ENCODE assay signal across 1 cellular context in the genomic region with DNA sequence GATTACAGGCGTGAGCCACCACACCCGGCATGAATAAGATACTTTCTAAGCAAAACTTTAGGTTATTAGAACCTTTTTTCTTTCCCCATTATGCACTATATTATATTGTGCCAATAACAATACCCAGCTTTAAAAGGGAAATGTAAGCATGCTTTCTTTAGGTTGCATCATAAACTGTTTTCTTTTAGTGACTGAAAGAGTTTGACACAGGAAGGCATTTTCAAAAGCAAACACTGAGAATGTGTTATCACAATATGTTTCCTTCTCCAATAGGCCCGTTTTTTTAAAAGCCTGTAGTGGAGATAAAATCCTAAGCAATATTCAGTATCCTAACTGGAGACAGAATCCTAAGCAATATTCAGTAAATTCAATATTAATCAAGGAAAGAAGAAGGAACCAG.
TF ChIP-seq lines count a peak whose summit lies in the region.

No MANE protein-coding gene starts in this region.

TF ChIP-seq in K562, 482 proteins besides CTCF, POLR2A, EP300 and RAD21 (continued from another document):
- TF ChIP-seq, protein P1, sequence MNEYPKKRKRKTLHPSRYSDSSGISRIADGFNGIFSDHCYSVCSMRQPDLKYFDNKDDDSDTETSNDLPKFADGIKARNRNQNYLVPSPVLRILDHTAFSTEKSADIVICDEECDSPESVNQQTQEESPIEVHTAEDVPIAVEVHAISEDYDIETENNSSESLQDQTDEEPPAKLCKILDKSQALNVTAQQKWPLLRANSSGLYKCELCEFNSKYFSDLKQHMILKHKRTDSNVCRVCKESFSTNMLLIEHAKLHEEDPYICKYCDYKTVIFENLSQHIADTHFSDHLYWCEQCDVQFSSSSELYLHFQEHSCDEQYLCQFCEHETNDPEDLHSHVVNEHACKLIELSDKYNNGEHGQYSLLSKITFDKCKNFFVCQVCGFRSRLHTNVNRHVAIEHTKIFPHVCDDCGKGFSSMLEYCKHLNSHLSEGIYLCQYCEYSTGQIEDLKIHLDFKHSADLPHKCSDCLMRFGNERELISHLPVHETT (CRISPR knock-in tag; conservative IDR thresholded peaks at IDR 0.05 in 1 of 2, IDR thresholded peaks at IDR 0.05 in 1 of 2), result no peak
- TF ChIP-seq EP400 (IDR thresholded peaks at IDR 0.05) (no peak), STAG1 (CRISPR knock-in tag; IDR thresholded peaks at IDR 0.05; ENCODE audit: borderline replicate concordance) (no peak), CHD4 (IDR thresholded peaks at IDR 0.05; ENCODE audit: insufficient read depth, insufficient replicate concordance, low read depth, low read length, poor library complexity, severe bottlenecking) (no peak), SRSF9 (IDR thresholded peaks at IDR 0.05; ENCODE audit: borderline replicate concordance, low read depth, low read length) (no peak), PRMT5 (CRISPR knock-in tag; IDR thresholded peaks at IDR 0.05) (no peak), SMAD4 (CRISPR knock-in tag; conservative IDR thresholded peaks at IDR 0.05) (no peak), JUNB (CRISPR knock-in tag; conservative IDR thresholded peaks at IDR 0.05) (no peak), NEUROD1 (IDR thresholded peaks at IDR 0.05; ENCODE audit: borderline replicate concordance, low read depth, low read length, partially characterized antibody) (no peak)
- TF ChIP-seq, protein P2, sequence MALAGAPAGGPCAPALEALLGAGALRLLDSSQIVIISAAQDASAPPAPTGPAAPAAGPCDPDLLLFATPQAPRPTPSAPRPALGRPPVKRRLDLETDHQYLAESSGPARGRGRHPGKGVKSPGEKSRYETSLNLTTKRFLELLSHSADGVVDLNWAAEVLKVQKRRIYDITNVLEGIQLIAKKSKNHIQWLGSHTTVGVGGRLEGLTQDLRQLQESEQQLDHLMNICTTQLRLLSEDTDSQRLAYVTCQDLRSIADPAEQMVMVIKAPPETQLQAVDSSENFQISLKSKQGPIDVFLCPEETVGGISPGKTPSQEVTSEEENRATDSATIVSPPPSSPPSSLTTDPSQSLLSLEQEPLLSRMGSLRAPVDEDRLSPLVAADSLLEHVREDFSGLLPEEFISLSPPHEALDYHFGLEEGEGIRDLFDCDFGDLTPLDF (CRISPR knock-in tag; IDR thresholded peaks at IDR 0.05), result no peak
- TF ChIP-seq, protein P3, sequence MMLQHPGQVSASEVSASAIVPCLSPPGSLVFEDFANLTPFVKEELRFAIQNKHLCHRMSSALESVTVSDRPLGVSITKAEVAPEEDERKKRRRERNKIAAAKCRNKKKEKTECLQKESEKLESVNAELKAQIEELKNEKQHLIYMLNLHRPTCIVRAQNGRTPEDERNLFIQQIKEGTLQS (IDR thresholded peaks at IDR 0.05), result peak; percentile 63; the same call in 1 of the 2 replicates
- TF ChIP-seq, protein P3 (CRISPR knock-in tag; conservative IDR thresholded peaks at IDR 0.05), result no peak
- TF ChIP-seq, protein P4, sequence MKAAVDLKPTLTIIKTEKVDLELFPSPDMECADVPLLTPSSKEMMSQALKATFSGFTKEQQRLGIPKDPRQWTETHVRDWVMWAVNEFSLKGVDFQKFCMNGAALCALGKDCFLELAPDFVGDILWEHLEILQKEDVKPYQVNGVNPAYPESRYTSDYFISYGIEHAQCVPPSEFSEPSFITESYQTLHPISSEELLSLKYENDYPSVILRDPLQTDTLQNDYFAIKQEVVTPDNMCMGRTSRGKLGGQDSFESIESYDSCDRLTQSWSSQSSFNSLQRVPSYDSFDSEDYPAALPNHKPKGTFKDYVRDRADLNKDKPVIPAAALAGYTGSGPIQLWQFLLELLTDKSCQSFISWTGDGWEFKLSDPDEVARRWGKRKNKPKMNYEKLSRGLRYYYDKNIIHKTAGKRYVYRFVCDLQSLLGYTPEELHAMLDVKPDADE (conservative IDR thresholded peaks at IDR 0.05; ENCODE audit: control insufficient read depth, low read depth, low read length), result no peak
